ENCODE assay signal across 26 cellular contexts in the genomic region with DNA sequence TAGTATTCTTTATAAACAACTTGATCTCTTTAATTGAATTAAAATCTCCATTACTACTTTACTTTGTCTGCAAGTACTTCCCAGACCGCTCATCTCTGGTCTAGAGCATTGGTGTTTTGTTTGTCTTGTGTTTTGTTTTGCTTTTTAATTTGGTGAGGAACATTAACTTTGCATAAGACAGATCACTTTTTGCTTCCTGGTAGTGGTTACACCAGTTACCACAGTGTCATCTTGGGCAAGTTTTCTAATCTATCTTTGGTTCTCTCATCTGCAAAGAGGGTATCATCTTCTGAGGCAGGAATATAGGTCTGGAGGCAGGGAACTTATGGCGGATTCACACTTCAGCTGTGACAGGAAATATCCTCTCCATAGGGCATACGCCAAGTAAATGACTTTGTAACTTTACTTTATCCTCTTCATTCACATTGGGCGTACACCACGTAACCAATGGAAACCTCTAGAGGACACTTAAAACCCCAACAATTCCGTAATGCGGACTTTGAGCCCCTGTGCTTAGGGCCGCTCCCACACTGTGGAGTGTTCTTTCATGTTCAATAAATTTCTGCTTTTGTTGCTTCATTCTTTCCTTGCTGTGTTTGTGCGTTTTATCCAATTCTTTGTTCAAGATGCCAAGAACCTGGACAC.
"Had no signal": no experiment of that assay in that cellular context is flagged by ENCODE, and none has a peak within 500 bp of the region (broad histone marks: within the 10 kb centered on the region; RNA-seq: fewer than 3 reads in every experiment).

No MANE protein-coding gene starts in this region.

- ATAC-seq: activated T-helper 17 cell treated with anti-CD3 and anti-CD28 coated beads, Interleukin-2, amount 50 U/mL, for 72 hours; SK-N-SH treated with all-trans-retinoic acid at 6 μM for 48 hours had no signal

- H3K27ac Mint-ChIP-seq: activated CD4-positive, alpha-beta memory T cell treated with anti-CD3 and anti-CD28 coated beads for 36 hours; activated CD4-positive, alpha-beta T cell treated with anti-CD3 and anti-CD28 coated beads, Interleukin-2, amount 10 ng/mL, durations not matched to agents 7 days and 5 days; activated naive CD4-positive, alpha-beta T cell treated with anti-CD3 and anti-CD28 coated beads, Interleukin-2, amount 10 ng/mL, durations not matched to agents 7 days and 5 days; activated naive CD8-positive, alpha-beta T cell treated with anti-CD3 and anti-CD28 coated beads for 36 hours; activated T-helper 17 cell treated with anti-CD3 and anti-CD28 coated beads, Interleukin-2, amount 50 U/mL, for 72 hours; T-helper 1 cell treated with Interleukin-12 subunit alpha and Interleukin-12 subunit beta and Interleukin-4 antibody, amounts not matched to agents 30 μg/mL and 1 μg/mL, for 36 hours had no signal

- H3K9me3 ChIP-seq: MG63, SJSA1 had no signal

- H3K4me1 Mint-ChIP-seq: activated CD4-positive, alpha-beta T cell treated with anti-CD3 and anti-CD28 coated beads, Interleukin-2, amount 10 ng/mL, durations not matched to agents 7 days and 5 days; activated naive CD4-positive, alpha-beta T cell treated with anti-CD3 and anti-CD28 coated beads, Interleukin-2, amount 10 ng/mL, durations not matched to agents 7 days and 5 days; activated T-helper 17 cell treated with anti-CD3 and anti-CD28 coated beads, Interleukin-2, amount 50 U/mL, for 72 hours had no signal

- H3K9me3 Mint-ChIP-seq: activated CD4-positive, alpha-beta memory T cell treated with anti-CD3 and anti-CD28 coated beads for 36 hours; activated naive CD4-positive, alpha-beta T cell treated with anti-CD3 and anti-CD28 coated beads, Interleukin-2, amount 10 ng/mL, durations not matched to agents 7 days and 5 days; activated naive CD8-positive, alpha-beta T cell treated with anti-CD3 and anti-CD28 coated beads for 36 hours; activated T-helper 17 cell treated with anti-CD3 and anti-CD28 coated beads, Interleukin-2, amount 50 U/mL, for 72 hours; T-helper 1 cell treated with Interleukin-12 subunit alpha and Interleukin-12 subunit beta and Interleukin-4 antibody, amounts not matched to agents 30 μg/mL and 1 μg/mL, for 36 hours had no signal

- H3K4me1 ChIP-seq: SJSA1 had no signal

- DNase-seq: activated CD4-positive, alpha-beta memory T cell treated with anti-CD3 and anti-CD28 coated beads for 36 hours; activated CD4-positive, alpha-beta T cell treated with anti-CD3 and anti-CD28 coated beads, Interleukin-2, amount 10 ng/mL, durations not matched to agents 7 days and 5 days; activated CD4-positive, CD25-positive, alpha-beta regulatory T cell; activated gamma-delta T cell treated with Interleukin-2 at 50 U/mL for 16 hours; activated naive CD4-positive, alpha-beta T cell treated with anti-CD3 and anti-CD28 coated beads, Interleukin-2, amount 10 ng/mL, durations not matched to agents 7 days and 5 days; activated naive CD8-positive, alpha-beta T cell treated with anti-CD3 and anti-CD28 coated beads for 36 hours; activated T-cell treated with anti-CD3 and anti-CD28 coated beads for 4 hours; activated T-cell treated with anti-CD3 and anti-CD28 coated beads, Interleukin-2, amount 50 U/mL, for 48 hours; brain microvascular endothelial cell; MG63; NCI-H1048; NCI-H146; NCI-H187 treated with DMSO at 0.1 percent for 48 hours; NCI-H2081 treated with DMSO at 0.1 percent for 48 hours; NCI-H345; NCI-H510A; NCI-H526 treated with DMSO at 0.1 percent for 48 hours; NCI-H82; SHP77; SW 1271; T-helper 9 cell had no signal

- H3K4me3 Mint-ChIP-seq: activated CD4-positive, alpha-beta memory T cell treated with anti-CD3 and anti-CD28 coated beads for 36 hours; activated CD4-positive, alpha-beta T cell treated with anti-CD3 and anti-CD28 coated beads, Interleukin-2, amount 10 ng/mL, durations not matched to agents 7 days and 5 days; activated naive CD4-positive, alpha-beta T cell treated with anti-CD3 and anti-CD28 coated beads, Interleukin-2, amount 10 ng/mL, durations not matched to agents 7 days and 5 days; activated naive CD8-positive, alpha-beta T cell treated with anti-CD3 and anti-CD28 coated beads for 36 hours; activated T-helper 17 cell treated with anti-CD3 and anti-CD28 coated beads, Interleukin-2, amount 50 U/mL, for 72 hours; T-helper 1 cell treated with Interleukin-12 subunit alpha and Interleukin-12 subunit beta and Interleukin-4 antibody, amounts not matched to agents 30 μg/mL and 1 μg/mL, for 36 hours had no signal

- H3K36me3 Mint-ChIP-seq: activated CD4-positive, alpha-beta memory T cell treated with anti-CD3 and anti-CD28 coated beads for 36 hours; activated naive CD4-positive, alpha-beta T cell treated with anti-CD3 and anti-CD28 coated beads, Interleukin-2, amount 10 ng/mL, durations not matched to agents 7 days and 5 days; activated naive CD8-positive, alpha-beta T cell treated with anti-CD3 and anti-CD28 coated beads for 36 hours had no signal

- H3K4me3 ChIP-seq: cardiac muscle cell, MG63, SJSA1 had no signal

- H3K36me3 ChIP-seq: brain microvascular endothelial cell, cardiac muscle cell, MG63, SJSA1 had no signal

- H3K27me3 ChIP-seq: brain microvascular endothelial cell, cardiac muscle cell, MG63 had no signal

- H3K27ac ChIP-seq: brain microvascular endothelial cell, cardiac muscle cell, SJSA1 had no signal
